In genomic region chr17:75459590-75460267, GRCh38 we compare ENCODE assay signal across 11 cellular contexts. TPM values are rescaled to one million over a fixed set of nuclear protein-coding genes. Genes with fewer than 3 reads are reported as not detected.
DNase-seq lines count a peak whose midpoint lies in the region; ATAC-seq and TF ChIP-seq lines count a peak whose summit lies in the region.
"Had no signal": no experiment of that assay in that cellular context is flagged by ENCODE, and none has a peak within 500 bp of the region (broad histone marks: within the 10 kb centered on the region; RNA-seq: fewer than 3 reads in every experiment).

No MANE protein-coding gene starts in this region.

- H3K4me1 Mint-ChIP-seq in stimulated activated naive B cell treated with anti-CD40 and anti-IgM and Interleukin-4, amounts not matched to agents 10 μg/mL and 1 μg/mL and 100 μg/mL, for 72 hours: peaks cover 27 to 29% of the 10 kb centered on the region in 2 donors
- H3K4me1 Mint-ChIP-seq in activated CD8-positive, alpha-beta memory T cell treated with anti-CD3 and anti-CD28 coated beads, Interleukin-2, amount 10 ng/mL, durations not matched to agents 7 days and 5 days: peaks cover 33% of the 10 kb centered on the region

- H3K27ac ChIP-seq in HL-60 (replicated peaks) (peak overlapping the region; percentile 18), SJSA1 (peak overlapping the region; percentile 25), hepatocyte (peak overlapping the region; percentile 95)
- H3K27ac ChIP-seq: brain microvascular endothelial cell had no signal

- peak overlapping the region; percentile 15 for H3K27ac Mint-ChIP-seq in stimulated activated naive B cell treated with anti-CD40 and anti-IgM and Interleukin-4, amounts not matched to agents 10 μg/mL and 1 μg/mL and 100 μg/mL, for 72 hours
- no peak overlapping the region for H3K27ac Mint-ChIP-seq in activated CD8-positive, alpha-beta memory T cell treated with anti-CD3 and anti-CD28 coated beads, Interleukin-2, amount 10 ng/mL, durations not matched to agents 7 days and 5 days

- peaks cover 0 to 4% of the 10 kb centered on the region in 2 donors for H3K36me3 Mint-ChIP-seq in stimulated activated naive B cell treated with anti-CD40 and anti-IgM and Interleukin-4, amounts not matched to agents 10 μg/mL and 1 μg/mL and 100 μg/mL, for 72 hours
- no peaks in the 10 kb centered on the region for H3K36me3 Mint-ChIP-seq in activated CD8-positive, alpha-beta memory T cell treated with anti-CD3 and anti-CD28 coated beads, Interleukin-2, amount 10 ng/mL, durations not matched to agents 7 days and 5 days

- TF ChIP-seq CTCF in HL-60 (IDR thresholded peaks at IDR 0.05; ENCODE audit: insufficient read depth, low read length) (no peak), hepatocyte (IDR thresholded peaks at IDR 0.05; ENCODE audit: poor library complexity) (no peak)

- CTCF ChIA-PET in activated CD8-positive, alpha-beta memory T cell treated with anti-CD3 and anti-CD28 coated beads, Interleukin-2, amount 10 ng/mL, durations not matched to agents 7 days and 5 days (lab: Charles Lee): no interaction called here

- no peaks in the 10 kb centered on the region for H3K9me2 ChIP-seq in hepatocyte (replicated peaks; ENCODE audit: insufficient read depth)

- ATAC-seq in stimulated activated naive B cell treated with anti-CD40 and anti-IgM and Interleukin-4, amounts not matched to agents 10 μg/mL and 1 μg/mL and 100 μg/mL, for 72 hours (replicated peaks): no peak
- ATAC-seq in activated CD8-positive, alpha-beta memory T cell treated with anti-CD3 and anti-CD28 coated beads, Interleukin-2, amount 10 ng/mL, durations not matched to agents 7 days and 5 days: no peak

- H3K36me3 ChIP-seq in SJSA1 (peaks cover 4% of the 10 kb centered on the region; the same call in 1 of the 2 replicates), hepatocyte (replicated peaks; ENCODE audit: insufficient read depth, low read depth) (no peaks in the 10 kb centered on the region)
- H3K36me3 ChIP-seq: brain microvascular endothelial cell had no signal

- peaks cover 33% of the 10 kb centered on the region for H3K4me1 ChIP-seq in SJSA1 (replicated peaks)
- peaks cover 18% of the 10 kb centered on the region for H3K4me1 ChIP-seq in hepatocyte (ENCODE audit: insufficient read depth)

- peaks cover 54% of the 10 kb centered on the region for H3K79me2 ChIP-seq in hepatocyte

- H3K4me3 ChIP-seq in HL-60 (replicated peaks; ENCODE audit: insufficient read depth, low read length) (no peak overlapping the region), SJSA1 (no peak overlapping the region), hepatocyte (no peak overlapping the region)

- peak overlapping the region; percentile 29 for H3K4me2 ChIP-seq in hepatocyte

- no peaks in the 10 kb centered on the region for H3K9me3 ChIP-seq in SJSA1 (replicated peaks)
- H3K9me3 ChIP-seq in hepatocyte (ENCODE audit: low read depth): no peaks in the 10 kb centered on the region

- 47% methylated on average over 9 of the region's 9 CpGs for WGBS in hepatocyte (ENCODE audit: low lambda C conversion rate, missing lambda C conversion rate)

- H3K9me3 Mint-ChIP-seq in stimulated activated naive B cell treated with anti-CD40 and anti-IgM and Interleukin-4, amounts not matched to agents 10 μg/mL and 1 μg/mL and 100 μg/mL, for 72 hours: no peaks in the 10 kb centered on the region
- H3K9me3 Mint-ChIP-seq in activated CD8-positive, alpha-beta memory T cell treated with anti-CD3 and anti-CD28 coated beads, Interleukin-2, amount 10 ng/mL, durations not matched to agents 7 days and 5 days (ENCODE audit: low read depth): no peaks in the 10 kb centered on the region
- H3K9me3 Mint-ChIP-seq: neural crest cell had no signal

- no peaks in the 10 kb centered on the region for H3K27me3 Mint-ChIP-seq in stimulated activated naive B cell treated with anti-CD40 and anti-IgM and Interleukin-4, amounts not matched to agents 10 μg/mL and 1 μg/mL and 100 μg/mL, for 72 hours
- H3K27me3 Mint-ChIP-seq in activated CD8-positive, alpha-beta memory T cell treated with anti-CD3 and anti-CD28 coated beads, Interleukin-2, amount 10 ng/mL, durations not matched to agents 7 days and 5 days: no peaks in the 10 kb centered on the region

- no peak overlapping the region for H2AFZ ChIP-seq in hepatocyte

- DNase-seq in HL-60 (ENCODE audit: low read depth in 1 of 2, low spot score in 1 of 2) (peak; percentile 36 to 63), SJSA1 (ENCODE audit: low read depth in 1 of 2, low spot score in 2 of 2) (peak; percentile 61 to 67), hepatocyte (ENCODE audit: low spot score) (peak; percentile 63), kidney glomerular epithelial cell (lab: John Stamatoyannopoulos, UW) (no peak), HCEC 1CT (no peak), NCI-H2107 treated with DMSO at 0.1 percent for 48 hours (lab: John Stamatoyannopoulos, UW; ENCODE audit: unreplicated experiment) (no peak)
- DNase-seq in stimulated activated naive B cell treated with anti-CD40 and anti-IgM and Interleukin-4, amounts not matched to agents 10 μg/mL and 1 μg/mL and 100 μg/mL, for 72 hours: no peak
- DNase-seq in activated CD8-positive, alpha-beta memory T cell treated with anti-CD3 and anti-CD28 coated beads, Interleukin-2, amount 10 ng/mL, durations not matched to agents 7 days and 5 days: no peak
- DNase-seq: brain microvascular endothelial cell, T1000 had no signal

- H3K27me3 ChIP-seq in HL-60 (ENCODE audit: insufficient read depth, poor library complexity, severe bottlenecking) (no peaks in the 10 kb centered on the region), SJSA1 (replicated peaks) (no peaks in the 10 kb centered on the region), hepatocyte (no peaks in the 10 kb centered on the region)
- H3K27me3 ChIP-seq: brain microvascular endothelial cell had no signal

- no peak overlapping the region for H3K4me3 Mint-ChIP-seq in stimulated activated naive B cell treated with anti-CD40 and anti-IgM and Interleukin-4, amounts not matched to agents 10 μg/mL and 1 μg/mL and 100 μg/mL, for 72 hours
- no peak overlapping the region for H3K4me3 Mint-ChIP-seq in activated CD8-positive, alpha-beta memory T cell treated with anti-CD3 and anti-CD28 coated beads, Interleukin-2, amount 10 ng/mL, durations not matched to agents 7 days and 5 days
- H3K4me3 Mint-ChIP-seq: neural crest cell had no signal

- no peaks in the 10 kb centered on the region for H4K20me1 ChIP-seq in hepatocyte (ENCODE audit: insufficient read depth, poor library complexity, severe bottlenecking)

RNA-seq across cellular contexts. Expression of gene TMEM94, which starts 3.3 kb away (rescaled TPM):
- total RNA-seq in SJSA1 (2014; rRNA removed; shearing (Covaris generic)): 62.9 and 109 TPM in 2 replicates
- 18.7 and 53.5 TPM in 2 replicates for total RNA-seq in hepatocyte
- polyA plus RNA-seq in hepatocyte: 43.5 and 50.7 TPM in 2 replicates
- total RNA-seq in activated CD8-positive, alpha-beta memory T cell treated with anti-CD3 and anti-CD28 coated beads, Interleukin-2, amount 10 ng/mL, durations not matched to agents 7 days and 5 days: 100 to 1,000 TPM in 1 of 2 experiments, 10 to 100 TPM in 1; 83.7 to 106 TPM

RNA-seq across cellular contexts. Expression of gene GRB2, which starts 54.3 kb away (rescaled TPM):
- 200 and 449 TPM in 2 replicates for total RNA-seq in SJSA1 (2014; rRNA removed; shearing (Covaris generic))
- 90.6 and 101 TPM in 2 replicates for total RNA-seq in hepatocyte
- 82.7 and 86.7 TPM in 2 replicates for polyA plus RNA-seq in hepatocyte
- total RNA-seq in activated CD8-positive, alpha-beta memory T cell treated with anti-CD3 and anti-CD28 coated beads, Interleukin-2, amount 10 ng/mL, durations not matched to agents 7 days and 5 days: 100 to 1,000 TPM; 138 to 179 TPM

RNA-seq across cellular contexts. Expression of gene CASKIN2, which starts 55.6 kb away (rescaled TPM):
- total RNA-seq in SJSA1 (2014; rRNA removed; shearing (Covaris generic)): 14.2 and 19.7 TPM in 2 replicates
- 5.3 and 9.8 TPM in 2 replicates for total RNA-seq in hepatocyte
- polyA plus RNA-seq in hepatocyte: 14.5 and 16.2 TPM in 2 replicates
- total RNA-seq in activated CD8-positive, alpha-beta memory T cell treated with anti-CD3 and anti-CD28 coated beads, Interleukin-2, amount 10 ng/mL, durations not matched to agents 7 days and 5 days: 1 to 10 TPM; 2.3 to 4.5 TPM

RNA-seq across cellular contexts. Expression of gene TSEN54, which starts 56.6 kb away (rescaled TPM):
- 54.0 and 78.4 TPM in 2 replicates for total RNA-seq in SJSA1 (2014; rRNA removed; shearing (Covaris generic))
- 30.4 and 42.5 TPM in 2 replicates for total RNA-seq in hepatocyte
- polyA plus RNA-seq in hepatocyte: 46.3 and 52.3 TPM in 2 replicates
- 10 to 100 TPM; 92.0 to 97.7 TPM for total RNA-seq in activated CD8-positive, alpha-beta memory T cell treated with anti-CD3 and anti-CD28 coated beads, Interleukin-2, amount 10 ng/mL, durations not matched to agents 7 days and 5 days

Comparison
In these comparisons a context has a peak if more than half of its experiments do, and no peak if none do; other contexts are left out.
1. DNase-seq: peak in HL-60 (2 of 2), SJSA1 (2 of 2) and hepatocyte (single experiment); none in stimulated activated naive B cell treated with anti-CD40 and anti-IgM and Interleukin-4, amounts not matched to agents 10 μg/mL and 1 μg/mL and 100 μg/mL, for 72 hours (single experiment), kidney glomerular epithelial cell (single experiment), activated CD8-positive, alpha-beta memory T cell treated with anti-CD3 and anti-CD28 coated beads, Interleukin-2, amount 10 ng/mL, durations not matched to agents 7 days and 5 days (single experiment), HCEC 1CT (single experiment) and NCI-H2107 treated with DMSO at 0.1 percent for 48 hours (single experiment).
2. H3K27ac ChIP-seq: peak in every context shown above with its lines; median percentile 95 in hepatocyte; 25 in SJSA1; 18 in HL-60.